ENCODE assay signal across 6 cellular contexts in the genomic region with DNA sequence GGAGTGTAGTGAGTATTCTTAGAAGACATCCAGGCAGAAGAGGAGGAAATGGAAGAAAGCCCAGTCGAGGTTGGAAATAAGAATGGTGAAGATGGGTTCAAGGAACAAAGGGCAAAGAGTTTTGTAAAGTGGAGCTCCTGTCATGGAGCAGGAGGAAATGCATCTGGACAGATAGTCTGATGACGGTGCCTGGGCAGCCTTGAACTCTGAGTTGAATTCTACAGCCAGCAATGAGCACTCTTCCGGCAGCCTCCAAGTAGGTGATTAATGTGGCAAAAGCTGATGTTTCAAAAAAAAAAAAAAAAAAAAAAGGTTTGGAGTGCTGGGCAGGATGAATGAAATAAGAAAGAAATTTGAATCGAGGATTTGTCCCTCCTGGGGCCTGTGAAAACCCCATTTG.
"Had no signal": no experiment of that assay in that cellular context is flagged by ENCODE, and none has a peak within 500 bp of the region (broad histone marks: within the 10 kb centered on the region; RNA-seq: fewer than 3 reads in every experiment).

No MANE protein-coding gene starts in this region.

- H3K4me3 ChIP-seq: GM23248, HAP-1, K562 had no signal

- H3K27ac ChIP-seq: GM23248, HL-60 had no signal

- DNase-seq: GM23248, GOT3, H7 had no signal

- H3K9me3 ChIP-seq: HAP-1 had no signal

- H3K36me3 ChIP-seq: HAP-1 had no signal
